Comparison of ENCODE assay signal across 7 cellular contexts in genomic region chr6:138567052-138567451, GRCh38.
"Had no signal": no experiment of that assay in that cellular context is flagged by ENCODE, and none has a peak within 500 bp of the region (broad histone marks: within the 10 kb centered on the region; RNA-seq: fewer than 3 reads in every experiment).

No MANE protein-coding gene starts in this region.

- H3K4me3 ChIP-seq: GM12878 had no signal

- FAIRE-seq: GM12878, GM12891, GM12892, GM18507, GM19239 had no signal

- ATAC-seq: GM12878 had no signal

- DNase-seq: GDM1, GF-D8 had no signal
